Comparison of ENCODE assay signal across 12 cellular contexts in genomic region chr11:12092714-12093113, GRCh38. TPM values are rescaled to one million over a fixed set of nuclear protein-coding genes. Genes with fewer than 3 reads are reported as not detected.
DNase-seq lines count a peak whose midpoint lies in the region; TF ChIP-seq lines count a peak whose summit lies in the region.
"Had no signal": no experiment of that assay in that cellular context is flagged by ENCODE, and none has a peak within 500 bp of the region (broad histone marks: within the 10 kb centered on the region; RNA-seq: fewer than 3 reads in every experiment).

No MANE protein-coding gene starts in this region.

- H3K9ac ChIP-seq in BLaER1 (no peak overlapping the region), HUES48 (ENCODE audit: low read depth, low read length) (0 out of 2 replicates have a peak overlapping the region, but pooled peaks have one; percentile 11), mesendoderm (ENCODE audit: low read length) (no peak overlapping the region)

- H3K4me3 ChIP-seq in BLaER1 (no peak overlapping the region), HUES48 (ENCODE audit: low read depth, low read length) (no peak overlapping the region), ascending aorta (no peak overlapping the region), mesendoderm (ENCODE audit: low read length) (no peak overlapping the region), uterus (no peak overlapping the region)

- H2BK15ac ChIP-seq in mesendoderm (replicated peaks; ENCODE audit: low read depth), result no peak overlapping the region

- H2AK5ac ChIP-seq in mesendoderm (ENCODE audit: low read length), result no peak overlapping the region

- H4K20me1 ChIP-seq in BLaER1, result no peaks in the 10 kb centered on the region

- H4K5ac ChIP-seq in mesendoderm (ENCODE audit: low read length), result no peak overlapping the region

- H4K8ac ChIP-seq in mesendoderm (ENCODE audit: low read depth, low read length), result no peak overlapping the region

- H2BK120ac ChIP-seq in mesendoderm (ENCODE audit: low read depth, low read length), result no peak overlapping the region

- CTCF ChIA-PET in GM10248 (lab: Yijun Ruan, JAX), result interaction anchor here (0.9 to 1.9 kb wide), 3 partner anchors 10 to 189 kb away, joined by 3 to 5 read pairs (median 3); no protein-coding TSS in a partner anchor

- no peak overlapping the region for H3K4ac ChIP-seq in mesendoderm (ENCODE audit: low read depth, low read length)

- peaks cover 44% of the 10 kb centered on the region for H3K4me1 ChIP-seq in BLaER1
- H3K4me1 ChIP-seq in HUES48 (ENCODE audit: control insufficient read depth, insufficient read depth, low read length), result peaks cover 26% of the 10 kb centered on the region
- peaks cover 15 to 44% of the 10 kb centered on the region in 2 donors for H3K4me1 ChIP-seq in ascending aorta
- H3K4me1 ChIP-seq in mesendoderm (ENCODE audit: control insufficient read depth, low read depth, low read length), result no peaks in the 10 kb centered on the region
- H3K4me1 ChIP-seq in uterus, result no peaks in the 10 kb centered on the region

- DNase-seq in ascending aorta (ENCODE audit: low spot score in 2 of 2) (no peak), mesendoderm (peak; percentile 32), Kasumi-1 (lab: John Stamatoyannopoulos, UW) (no peak), uterus (no peak), GM10248 (ENCODE audit: extremely low spot score) (no peak), SK-N-DZ (ENCODE audit: low spot score) (no peak)
- DNase-seq: activated CD8-positive, alpha-beta T cell treated with anti-CD3 and anti-CD28 coated beads for 36 hours; activated naive CD4-positive, alpha-beta T cell; kidney glomerular epithelial cell; PC-3 had no signal

- H3K79me1 ChIP-seq in mesendoderm (ENCODE audit: low read length), result no peaks in the 10 kb centered on the region

- H3K18ac ChIP-seq in mesendoderm (ENCODE audit: low read length), result peak overlapping the region; percentile 10

- no CpG with 5 or more reads among the region's 6 CpGs for WGBS in mesendoderm (ENCODE audit: extremely low coverage, insufficient coverage, low lambda C conversion rate)

- H2BK5ac ChIP-seq in mesendoderm (ENCODE audit: low read length), result no peak overlapping the region

- no peak overlapping the region for H3K56ac ChIP-seq in mesendoderm (ENCODE audit: low read length)

- peak overlapping the region; percentile 36 for H3K4me2 ChIP-seq in BLaER1
- no peak overlapping the region for H3K4me2 ChIP-seq in mesendoderm (ENCODE audit: low read length)

- TF ChIP-seq CTCF in ascending aorta (IDR thresholded peaks at IDR 0.05) (no peak), uterus (IDR thresholded peaks at IDR 0.05) (no peak), GM10248 (IDR thresholded peaks at IDR 0.05; ENCODE audit: control extremely low read depth, extremely low read depth, low read depth, missing control alignments) (no peak)

- no peak overlapping the region for H3K23ac ChIP-seq in mesendoderm (ENCODE audit: low read length)

- H3K27me3 ChIP-seq in BLaER1, result no peaks in the 10 kb centered on the region
- H3K27me3 ChIP-seq in HUES48 (ENCODE audit: control insufficient read depth, insufficient read depth, low read length), result no peaks in the 10 kb centered on the region
- H3K27me3 ChIP-seq in ascending aorta, result no peaks in the 10 kb centered on the region
- H3K27me3 ChIP-seq in mesendoderm (ENCODE audit: insufficient read depth, low read length, poor library complexity), result no peaks in the 10 kb centered on the region
- no peaks in the 10 kb centered on the region for H3K27me3 ChIP-seq in uterus

- POLR2A ChIA-PET in GM10248 (lab: Yijun Ruan, JAX), result no interaction called here

- H3K36me3 ChIP-seq in BLaER1, result no peaks in the 10 kb centered on the region
- H3K36me3 ChIP-seq in HUES48 (ENCODE audit: control insufficient read depth, insufficient read depth, low read length), result no peaks in the 10 kb centered on the region
- H3K36me3 ChIP-seq in ascending aorta, result no peaks in the 10 kb centered on the region
- no peaks in the 10 kb centered on the region for H3K36me3 ChIP-seq in mesendoderm (ENCODE audit: control insufficient read depth, insufficient read depth, low read length)
- H3K36me3 ChIP-seq in uterus, result no peaks in the 10 kb centered on the region

- no peaks in the 10 kb centered on the region for H3K9me3 ChIP-seq in BLaER1
- no peaks in the 10 kb centered on the region for H3K9me3 ChIP-seq in HUES48 (ENCODE audit: control insufficient read depth, insufficient read depth, low read length)
- no peaks in the 10 kb centered on the region for H3K9me3 ChIP-seq in ascending aorta
- no peaks in the 10 kb centered on the region for H3K9me3 ChIP-seq in uterus

- no peak for TF ChIP-seq POLR2A in uterus (IDR thresholded peaks at IDR 0.05)

- intact Hi-C loops in ascending aorta (cut with DNase I), result no loop called here
- intact Hi-C loops in uterus (cut with DNase I; ENCODE audit: low total_unique reads), result no loop called here

- H3K79me2 ChIP-seq in mesendoderm (ENCODE audit: control insufficient read depth, insufficient read depth, low read length), result no peaks in the 10 kb centered on the region

- no peak overlapping the region for H3K27ac ChIP-seq in BLaER1
- H3K27ac ChIP-seq in HUES48 (ENCODE audit: low read depth, low read length), result peak overlapping the region; percentile 73
- peak overlapping the region; percentile 98 to 99 for H3K27ac ChIP-seq in ascending aorta
- H3K27ac ChIP-seq in mesendoderm (ENCODE audit: low read depth, low read length), result no peak overlapping the region
- no peak overlapping the region for H3K27ac ChIP-seq in uterus

RNA-seq across cellular contexts. Expression of gene MICAL2, which starts 17.7 kb away (rescaled TPM):
- total RNA-seq in ascending aorta, result 237 TPM
- 6.5 TPM for polyA plus RNA-seq in mesendoderm (2013, experiment 1 of 2)
- 7.2 TPM for polyA plus RNA-seq in mesendoderm (2013, experiment 2 of 2)
- total RNA-seq in uterus, result 100 to 1,000 TPM in 1 of 4 donors, 10 to 100 TPM in 3; 29.6 to 139 (median 53.1) TPM
- 1.8 and 2.1 TPM in 2 replicates for polyA plus RNA-seq in SK-N-DZ (2014; cell fraction: cytosol; rRNA removed)
- 1.2 and 3.2 TPM in 2 replicates for polyA plus RNA-seq in SK-N-DZ (2014; cell fraction: nucleus; rRNA removed)

Comparison
In these comparisons a context has a peak if more than half of its experiments do, and no peak if none do; other contexts are left out.
1. H3K27ac ChIP-seq: peak in HUES48 (single experiment) and ascending aorta (2 of 2); none in BLaER1 (single experiment), mesendoderm (single experiment) and uterus (0 of 2).